ENCODE assay signal across 24 cellular contexts in the genomic region with DNA sequence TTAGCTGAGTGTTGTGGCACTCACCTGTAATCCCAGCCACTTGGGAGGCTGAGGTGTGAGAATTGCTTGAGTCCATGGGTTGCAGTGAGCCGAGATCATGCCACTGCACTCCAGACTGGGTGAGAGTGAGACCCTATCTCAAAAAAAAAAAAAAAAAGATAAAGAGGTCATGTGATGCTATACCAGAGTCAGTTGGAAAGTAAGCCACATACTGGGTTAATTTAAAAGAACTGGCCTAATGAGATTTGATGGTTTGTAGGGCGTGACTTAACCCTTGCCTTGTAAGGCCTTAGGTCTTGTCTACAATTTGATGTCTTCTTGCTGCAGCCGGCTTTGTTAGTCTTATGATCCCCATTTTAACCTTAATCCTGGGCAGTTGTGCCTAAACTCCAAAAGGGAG. TPM values are rescaled to one million over a fixed set of nuclear protein-coding genes. Genes with fewer than 3 reads are reported as not detected.
DNase-seq lines count a peak whose midpoint lies in the region; ATAC-seq and TF ChIP-seq lines count a peak whose summit lies in the region.
"Had no signal": no experiment of that assay in that cellular context is flagged by ENCODE, and none has a peak within 500 bp of the region (broad histone marks: within the 10 kb centered on the region; RNA-seq: fewer than 3 reads in every experiment).

No MANE protein-coding gene starts in this region.

- intact Hi-C loops in activated T-helper 2 cell treated with anti-CD3 and anti-CD28 coated beads, Interferon-gamma antibody, Interleukin-2, Interleukin-4, amounts not matched to agents 10 μg/mL and 5 μg/mL and 100 μg/mL, durations not matched to agents 14 hours and 24 hours and 36 hours (cut with micrococcal nuclease), result no loop called here

- ATAC-seq in WTC11 (no peak), GM21423 (IDR thresholded peaks at IDR 0.05; ENCODE audit: unreplicated experiment) (no peak), GM18498 (IDR thresholded peaks at IDR 0.05; ENCODE audit: unreplicated experiment) (no peak)
- ATAC-seq: HCT116, Panc1 had no signal

- H3K27me3 Mint-ChIP-seq in WTC11 (ENCODE audit: low read depth) (no peaks in the 10 kb centered on the region), mesothelial cell of epicardium (ENCODE audit: low read depth) (no peaks in the 10 kb centered on the region)
- H3K27me3 Mint-ChIP-seq in activated T-helper 2 cell treated with anti-CD3 and anti-CD28 coated beads, Interferon-gamma antibody, Interleukin-2, Interleukin-4, amounts not matched to agents 10 μg/mL and 5 μg/mL and 100 μg/mL, durations not matched to agents 14 hours and 24 hours and 36 hours (ENCODE audit: low read depth), result no peaks in the 10 kb centered on the region

- POLR2A ChIA-PET in WTC11 (lab: Charles Lee), result no interaction called here

- H3K9me3 Mint-ChIP-seq in WTC11, result peaks cover 5% of the 10 kb centered on the region
- H3K9me3 Mint-ChIP-seq in mesothelial cell of epicardium, result no peaks in the 10 kb centered on the region
- no peaks in the 10 kb centered on the region for H3K9me3 Mint-ChIP-seq in activated T-helper 2 cell treated with anti-CD3 and anti-CD28 coated beads, Interferon-gamma antibody, Interleukin-2, Interleukin-4, amounts not matched to agents 10 μg/mL and 5 μg/mL and 100 μg/mL, durations not matched to agents 14 hours and 24 hours and 36 hours
- H3K9me3 Mint-ChIP-seq: CD8-positive, alpha-beta memory T cell had no signal

- H3K27ac Mint-ChIP-seq in WTC11 (peak overlapping the region; percentile 43; the same call in 1 of the 2 replicates), mesothelial cell of epicardium (peak overlapping the region; percentile 10)
- H3K27ac Mint-ChIP-seq in activated T-helper 2 cell treated with anti-CD3 and anti-CD28 coated beads, Interferon-gamma antibody, Interleukin-2, Interleukin-4, amounts not matched to agents 10 μg/mL and 5 μg/mL and 100 μg/mL, durations not matched to agents 14 hours and 24 hours and 36 hours, result no peak overlapping the region

- peaks cover 56% of the 10 kb centered on the region for H3K4me1 Mint-ChIP-seq in WTC11
- peaks cover 48% of the 10 kb centered on the region for H3K4me1 Mint-ChIP-seq in mesothelial cell of epicardium
- peaks cover 31% of the 10 kb centered on the region for H3K4me1 Mint-ChIP-seq in activated T-helper 2 cell treated with anti-CD3 and anti-CD28 coated beads, Interferon-gamma antibody, Interleukin-2, Interleukin-4, amounts not matched to agents 10 μg/mL and 5 μg/mL and 100 μg/mL, durations not matched to agents 14 hours and 24 hours and 36 hours (ENCODE audit: low read depth)

- DNase-seq in NCI-H82 (lab: John Stamatoyannopoulos, UW), result peak; percentile 66
- no peak for DNase-seq in WTC11 (ENCODE audit: low spot score)
- no peak for DNase-seq in mesothelial cell of epicardium (ENCODE audit: low spot score in 2 of 2, unreplicated experiment in 2 of 2)
- DNase-seq in activated T-helper 2 cell treated with anti-CD3 and anti-CD28 coated beads, Interferon-gamma antibody, Interleukin-2, Interleukin-4, amounts not matched to agents 10 μg/mL and 5 μg/mL and 100 μg/mL, durations not matched to agents 14 hours and 24 hours and 36 hours (ENCODE audit: low spot score), result no peak
- DNase-seq in activated CD4-positive, alpha-beta T cell treated with anti-CD3 and anti-CD28 coated beads for 48 hours, result no peak
- DNase-seq: C1 segment of cervical spinal cord; Calu3; CD8-positive, alpha-beta memory T cell; DMS79 treated with DMSO at 0.1 percent for 48 hours; GF-D8; Kasumi-1; MV-4-11; NCI-H1105; NCI-H146; NCI-H1930; NCI-H2107; NCI-H446; NCI-H524 treated with DMSO at 0.1 percent for 48 hours; NCI-H774; SHP77 had no signal

- CTCF ChIA-PET in WTC11 (lab: Charles Lee), result interaction anchor here (4.1 kb wide), 1 partner anchor 14 kb away, joined by 24 read pairs; no protein-coding TSS in a partner anchor

- H3K36me3 Mint-ChIP-seq in WTC11 (peaks cover 4% of the 10 kb centered on the region), mesothelial cell of epicardium (peaks cover 21% of the 10 kb centered on the region)
- peaks cover 12% of the 10 kb centered on the region for H3K36me3 Mint-ChIP-seq in activated T-helper 2 cell treated with anti-CD3 and anti-CD28 coated beads, Interferon-gamma antibody, Interleukin-2, Interleukin-4, amounts not matched to agents 10 μg/mL and 5 μg/mL and 100 μg/mL, durations not matched to agents 14 hours and 24 hours and 36 hours (ENCODE audit: low read depth)

- TF ChIP-seq CTCF in WTC11 (IDR thresholded peaks at IDR 0.05) (no peak), mesothelial cell of epicardium (IDR thresholded peaks at IDR 0.05; ENCODE audit: unreplicated experiment) (no peak)

- H3K4me3 Mint-ChIP-seq in WTC11, result no peak overlapping the region
- no peak overlapping the region for H3K4me3 Mint-ChIP-seq in mesothelial cell of epicardium
- no peak overlapping the region for H3K4me3 Mint-ChIP-seq in activated T-helper 2 cell treated with anti-CD3 and anti-CD28 coated beads, Interferon-gamma antibody, Interleukin-2, Interleukin-4, amounts not matched to agents 10 μg/mL and 5 μg/mL and 100 μg/mL, durations not matched to agents 14 hours and 24 hours and 36 hours (ENCODE audit: low read depth)

TF ChIP-seq in WTC11, 78 proteins besides CTCF, POLR2A, EP300 and RAD21 (continues in another document):
- TF ChIP-seq KAT7 (CRISPR knock-in tag; IDR thresholded peaks at IDR 0.05; ENCODE audit: borderline replicate concordance) (no peak), SP1 (CRISPR knock-in tag; conservative IDR thresholded peaks at IDR 0.05) (no peak), PRRX2 (CRISPR knock-in tag; IDR thresholded peaks at IDR 0.05) (no peak), JAZF1 (CRISPR knock-in tag; IDR thresholded peaks at IDR 0.05) (no peak), ZNF396 (CRISPR knock-in tag; IDR thresholded peaks at IDR 0.05; ENCODE audit: borderline replicate concordance) (no peak)
- TF ChIP-seq, protein P1, sequence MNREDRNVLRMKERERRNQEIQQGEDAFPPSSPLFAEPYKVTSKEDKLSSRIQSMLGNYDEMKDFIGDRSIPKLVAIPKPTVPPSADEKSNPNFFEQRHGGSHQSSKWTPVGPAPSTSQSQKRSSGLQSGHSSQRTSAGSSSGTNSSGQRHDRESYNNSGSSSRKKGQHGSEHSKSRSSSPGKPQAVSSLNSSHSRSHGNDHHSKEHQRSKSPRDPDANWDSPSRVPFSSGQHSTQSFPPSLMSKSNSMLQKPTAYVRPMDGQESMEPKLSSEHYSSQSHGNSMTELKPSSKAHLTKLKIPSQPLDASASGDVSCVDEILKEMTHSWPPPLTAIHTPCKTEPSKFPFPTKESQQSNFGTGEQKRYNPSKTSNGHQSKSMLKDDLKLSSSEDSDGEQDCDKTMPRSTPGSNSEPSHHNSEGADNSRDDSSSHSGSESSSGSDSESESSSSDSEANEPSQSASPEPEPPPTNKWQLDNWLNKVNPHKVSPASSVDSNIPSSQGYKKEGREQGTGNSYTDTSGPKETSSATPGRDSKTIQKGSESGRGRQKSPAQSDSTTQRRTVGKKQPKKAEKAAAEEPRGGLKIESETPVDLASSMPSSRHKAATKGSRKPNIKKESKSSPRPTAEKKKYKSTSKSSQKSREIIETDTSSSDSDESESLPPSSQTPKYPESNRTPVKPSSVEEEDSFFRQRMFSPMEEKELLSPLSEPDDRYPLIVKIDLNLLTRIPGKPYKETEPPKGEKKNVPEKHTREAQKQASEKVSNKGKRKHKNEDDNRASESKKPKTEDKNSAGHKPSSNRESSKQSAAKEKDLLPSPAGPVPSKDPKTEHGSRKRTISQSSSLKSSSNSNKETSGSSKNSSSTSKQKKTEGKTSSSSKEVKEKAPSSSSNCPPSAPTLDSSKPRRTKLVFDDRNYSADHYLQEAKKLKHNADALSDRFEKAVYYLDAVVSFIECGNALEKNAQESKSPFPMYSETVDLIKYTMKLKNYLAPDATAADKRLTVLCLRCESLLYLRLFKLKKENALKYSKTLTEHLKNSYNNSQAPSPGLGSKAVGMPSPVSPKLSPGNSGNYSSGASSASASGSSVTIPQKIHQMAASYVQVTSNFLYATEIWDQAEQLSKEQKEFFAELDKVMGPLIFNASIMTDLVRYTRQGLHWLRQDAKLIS (CRISPR knock-in tag; IDR thresholded peaks at IDR 0.05; ENCODE audit: borderline replicate concordance), result no peak
- TF ChIP-seq, protein P2, sequence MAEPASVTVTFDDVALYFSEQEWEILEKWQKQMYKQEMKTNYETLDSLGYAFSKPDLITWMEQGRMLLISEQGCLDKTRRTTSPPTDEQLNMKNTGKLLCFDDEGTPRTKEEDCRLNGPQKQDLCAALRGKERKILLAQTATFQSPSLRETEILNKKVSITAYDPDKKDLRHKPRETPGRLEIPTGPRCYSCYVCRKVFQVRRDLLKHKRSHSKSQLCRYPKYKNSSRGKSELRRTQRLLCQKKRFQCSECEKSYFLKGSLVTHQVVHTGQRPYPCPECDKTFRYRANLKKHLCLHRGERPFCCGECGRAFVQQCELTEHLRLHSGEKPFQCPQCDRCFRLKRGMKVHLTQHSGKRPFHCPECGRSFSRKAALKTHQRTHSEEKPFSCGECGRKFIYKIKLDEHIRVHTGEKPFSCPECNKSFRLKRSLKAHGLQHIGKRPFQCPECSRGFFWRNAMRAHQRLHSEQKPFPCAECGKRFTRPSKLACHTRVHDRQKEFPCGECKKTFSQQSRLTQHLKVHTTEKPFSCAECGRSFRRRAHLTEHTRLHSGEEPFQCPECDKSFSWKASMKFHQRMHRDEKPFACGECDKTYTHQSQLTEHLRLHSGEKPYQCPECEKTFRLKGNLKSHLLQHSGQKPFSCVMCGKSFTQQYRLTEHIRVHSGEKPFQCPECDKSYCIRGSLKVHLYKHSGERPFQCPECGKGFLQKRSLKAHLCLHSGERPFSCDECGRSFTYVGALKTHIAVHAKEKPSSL (CRISPR knock-in tag; conservative IDR thresholded peaks at IDR 0.05), result no peak

RNA-seq across cellular contexts. Expression of gene MGST2, which starts 5.1 kb away (rescaled TPM):
- total RNA-seq in WTC11 (2021), result 13.6 to 14.9 TPM (median 14.8 TPM) in 3 replicates
- 29.8 to 36.3 TPM (median 32.6 TPM) in 3 replicates for total RNA-seq in mesothelial cell of epicardium
- total RNA-seq in activated T-helper 2 cell treated with anti-CD3 and anti-CD28 coated beads, Interferon-gamma antibody, Interleukin-2, Interleukin-4, amounts not matched to agents 10 μg/mL and 5 μg/mL and 100 μg/mL, durations not matched to agents 14 hours and 24 hours and 36 hours, result 29.5 and 32.5 TPM in 2 replicates
